17 cellular contexts compared by ENCODE assay signal in the genomic region with DNA sequence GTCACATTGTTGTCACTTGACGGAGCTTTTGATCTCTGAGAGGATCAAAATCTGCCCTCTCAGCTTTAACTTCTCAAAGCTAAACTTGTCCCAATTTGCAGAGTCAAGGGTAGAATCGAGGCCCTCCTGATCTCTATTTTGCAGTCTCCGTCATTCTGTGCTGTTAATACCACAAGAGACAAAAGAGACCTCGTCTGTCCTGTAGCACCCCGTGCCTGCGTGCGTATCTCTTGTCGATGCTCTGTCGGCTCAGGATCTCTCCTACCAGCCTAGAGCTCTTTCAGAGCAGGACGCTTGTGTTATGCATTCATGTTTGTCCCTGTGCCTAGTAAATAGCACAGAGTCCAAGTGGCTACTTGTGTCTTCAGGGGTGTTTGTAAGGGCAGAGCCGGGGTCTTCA. TPM values are rescaled to one million over a fixed set of nuclear protein-coding genes. Genes with fewer than 3 reads are reported as not detected.
DNase-seq lines count a peak whose midpoint lies in the region; ATAC-seq, FAIRE-seq and TF ChIP-seq lines count a peak whose summit lies in the region.
"Had no signal": no experiment of that assay in that cellular context is flagged by ENCODE, and none has a peak within 500 bp of the region (broad histone marks: within the 10 kb centered on the region; RNA-seq: fewer than 3 reads in every experiment).

No MANE protein-coding gene starts in this region.

- peaks cover 4 to 6% of the 10 kb centered on the region in 2 donors for H3K4me1 ChIP-seq in kidney (ENCODE audit: control insufficient read depth in 1 of 2, insufficient read depth in 1 of 2, low read depth in 1 of 2, low read length in 2 of 2)
- peaks cover 11% of the 10 kb centered on the region for H3K4me1 ChIP-seq in Karpas-422 (ENCODE audit: low read length)

- no peak for DNase-seq in activated CD8-positive, alpha-beta memory T cell treated with anti-CD3 and anti-CD28 coated beads, Interleukin-2, amount 10 ng/mL, durations not matched to agents 7 days and 5 days
- no peak for DNase-seq in activated CD8-positive, alpha-beta memory T cell treated with anti-CD3 and anti-CD28 coated beads for 24 hours
- DNase-seq in WTC11 (ENCODE audit: low spot score) = no peak
- DNase-seq in stimulated activated naive B cell treated with anti-CD40 and anti-IgM and Interleukin-4, amounts not matched to agents 10 μg/mL and 1 μg/mL and 100 μg/mL, for 72 hours = no peak
- no peak for DNase-seq in kidney
- no peak for DNase-seq in DMS 273 treated with DMSO at 0.1 percent for 48 hours (lab: John Stamatoyannopoulos, UW)
- DNase-seq in Karpas-422 = no peak
- DNase-seq: NCI-H1436, NCI-H524 had no signal

- no peaks in the 10 kb centered on the region for H3K27me3 Mint-ChIP-seq in activated CD8-positive, alpha-beta memory T cell treated with anti-CD3 and anti-CD28 coated beads, Interleukin-2, amount 10 ng/mL, durations not matched to agents 7 days and 5 days
- H3K27me3 Mint-ChIP-seq in WTC11 (ENCODE audit: low read depth) = no peaks in the 10 kb centered on the region; the same call in 1 of the 2 replicates
- no peaks in the 10 kb centered on the region for H3K27me3 Mint-ChIP-seq in dendritic cell treated with granulocyte-macrophage colony-stimulating factor and Interleukin-4, amounts not matched to agents 40 ng/mL and 50 ng/mL, for 4 days
- no peaks in the 10 kb centered on the region for H3K27me3 Mint-ChIP-seq in stimulated activated naive B cell treated with anti-CD40 and anti-IgM and Interleukin-4, amounts not matched to agents 10 μg/mL and 1 μg/mL and 100 μg/mL, for 72 hours

- H3K9me3 ChIP-seq in kidney (ENCODE audit: control insufficient read depth in 1 of 2, low read length in 2 of 2) (no peaks in the 10 kb centered on the region), Karpas-422 (ENCODE audit: low read length) (no peaks in the 10 kb centered on the region)
- H3K9me3 ChIP-seq: neutrophil had no signal

- TF ChIP-seq CTCF in WTC11 (IDR thresholded peaks at IDR 0.05) = no peak
- TF ChIP-seq CTCF in kidney (IDR thresholded peaks at IDR 0.05; ENCODE audit: borderline replicate concordance, extremely low read depth, insufficient read depth) = no peak

- H3K36me3 ChIP-seq in kidney (ENCODE audit: control insufficient read depth in 1 of 2, insufficient read depth in 2 of 2, low read length in 2 of 2) (no peaks in the 10 kb centered on the region), Karpas-422 (ENCODE audit: insufficient read depth, low read length) (no peaks in the 10 kb centered on the region)
- H3K36me3 ChIP-seq: neutrophil had no signal

- no peak overlapping the region for H2AFZ ChIP-seq in Karpas-422 (ENCODE audit: low read length)

- H3K4me3 ChIP-seq in kidney (ENCODE audit: low read length in 2 of 2) (no peak overlapping the region), Karpas-422 (ENCODE audit: low read length) (no peak overlapping the region)
- H3K4me3 ChIP-seq: K562, lung had no signal

- no peaks in the 10 kb centered on the region for H3K9me2 ChIP-seq in Karpas-422 (replicated peaks; ENCODE audit: insufficient read depth, low read length)

- peak overlapping the region; percentile 97 for H3K4me3 Mint-ChIP-seq in activated CD8-positive, alpha-beta memory T cell treated with anti-CD3 and anti-CD28 coated beads, Interleukin-2, amount 10 ng/mL, durations not matched to agents 7 days and 5 days
- H3K4me3 Mint-ChIP-seq in WTC11 = no peak overlapping the region
- peak overlapping the region; percentile 64 for H3K4me3 Mint-ChIP-seq in dendritic cell treated with granulocyte-macrophage colony-stimulating factor and Interleukin-4, amounts not matched to agents 40 ng/mL and 50 ng/mL, for 4 days
- peak overlapping the region; percentile 65 for H3K4me3 Mint-ChIP-seq in stimulated activated naive B cell treated with anti-CD40 and anti-IgM and Interleukin-4, amounts not matched to agents 10 μg/mL and 1 μg/mL and 100 μg/mL, for 72 hours

- CTCF ChIA-PET in activated CD8-positive, alpha-beta memory T cell treated with anti-CD3 and anti-CD28 coated beads, Interleukin-2, amount 10 ng/mL, durations not matched to agents 7 days and 5 days (lab: Charles Lee) = interaction anchor here (1.1 to 25.9 kb wide), 8 partner anchors 5 to 154 kb away, joined by 3 to 607 read pairs (median 26); a partner anchor contains a TSS
- CTCF ChIA-PET in WTC11 (lab: Charles Lee) = interaction anchor here (0.7 to 2.5 kb wide), 4 partner anchors 9 to 123 kb away, joined by 3 to 9 read pairs (median 4); no protein-coding TSS in a partner anchor

- H3K27ac Mint-ChIP-seq in activated CD8-positive, alpha-beta memory T cell treated with anti-CD3 and anti-CD28 coated beads, Interleukin-2, amount 10 ng/mL, durations not matched to agents 7 days and 5 days = peak overlapping the region; percentile 99
- H3K27ac Mint-ChIP-seq in WTC11 = peak overlapping the region; percentile 69; the same call in 1 of the 2 replicates
- peak overlapping the region; percentile 93 for H3K27ac Mint-ChIP-seq in dendritic cell treated with granulocyte-macrophage colony-stimulating factor and Interleukin-4, amounts not matched to agents 40 ng/mL and 50 ng/mL, for 4 days
- H3K27ac Mint-ChIP-seq in stimulated activated naive B cell treated with anti-CD40 and anti-IgM and Interleukin-4, amounts not matched to agents 10 μg/mL and 1 μg/mL and 100 μg/mL, for 72 hours = peak overlapping the region; percentile 82

- no peaks in the 10 kb centered on the region for H3K9me3 Mint-ChIP-seq in activated CD8-positive, alpha-beta memory T cell treated with anti-CD3 and anti-CD28 coated beads, Interleukin-2, amount 10 ng/mL, durations not matched to agents 7 days and 5 days (ENCODE audit: low read depth)
- H3K9me3 Mint-ChIP-seq in WTC11 = no peaks in the 10 kb centered on the region
- H3K9me3 Mint-ChIP-seq in dendritic cell treated with granulocyte-macrophage colony-stimulating factor and Interleukin-4, amounts not matched to agents 40 ng/mL and 50 ng/mL, for 4 days = no peaks in the 10 kb centered on the region
- no peaks in the 10 kb centered on the region for H3K9me3 Mint-ChIP-seq in stimulated activated naive B cell treated with anti-CD40 and anti-IgM and Interleukin-4, amounts not matched to agents 10 μg/mL and 1 μg/mL and 100 μg/mL, for 72 hours

- H3K4me1 Mint-ChIP-seq in activated CD8-positive, alpha-beta memory T cell treated with anti-CD3 and anti-CD28 coated beads, Interleukin-2, amount 10 ng/mL, durations not matched to agents 7 days and 5 days = peaks cover 56% of the 10 kb centered on the region
- peaks cover 18% of the 10 kb centered on the region for H3K4me1 Mint-ChIP-seq in WTC11
- H3K4me1 Mint-ChIP-seq in dendritic cell treated with granulocyte-macrophage colony-stimulating factor and Interleukin-4, amounts not matched to agents 40 ng/mL and 50 ng/mL, for 4 days (ENCODE audit: low read depth) = peaks cover 84% of the 10 kb centered on the region
- peaks cover 67 to 82% of the 10 kb centered on the region in 2 donors for H3K4me1 Mint-ChIP-seq in stimulated activated naive B cell treated with anti-CD40 and anti-IgM and Interleukin-4, amounts not matched to agents 10 μg/mL and 1 μg/mL and 100 μg/mL, for 72 hours

- H3K36me3 Mint-ChIP-seq in activated CD8-positive, alpha-beta memory T cell treated with anti-CD3 and anti-CD28 coated beads, Interleukin-2, amount 10 ng/mL, durations not matched to agents 7 days and 5 days = peaks cover 85% of the 10 kb centered on the region
- H3K36me3 Mint-ChIP-seq in WTC11 = no peaks in the 10 kb centered on the region
- H3K36me3 Mint-ChIP-seq in dendritic cell treated with granulocyte-macrophage colony-stimulating factor and Interleukin-4, amounts not matched to agents 40 ng/mL and 50 ng/mL, for 4 days (ENCODE audit: low read depth) = peaks cover 62% of the 10 kb centered on the region
- peaks cover 19 to 52% of the 10 kb centered on the region in 2 donors for H3K36me3 Mint-ChIP-seq in stimulated activated naive B cell treated with anti-CD40 and anti-IgM and Interleukin-4, amounts not matched to agents 10 μg/mL and 1 μg/mL and 100 μg/mL, for 72 hours

- no peak overlapping the region for H3K9ac ChIP-seq in kidney (ENCODE audit: low read length in 2 of 2)
- H3K9ac ChIP-seq in Karpas-422 (ENCODE audit: low read length) = no peak overlapping the region

- FAIRE-seq in kidney (lab: Jason Lieb, UNC) = no peak
- FAIRE-seq: astrocyte, H54, K562 had no signal

- no peak for ATAC-seq in activated CD8-positive, alpha-beta memory T cell treated with anti-CD3 and anti-CD28 coated beads, Interleukin-2, amount 10 ng/mL, durations not matched to agents 7 days and 5 days
- ATAC-seq in WTC11 = no peak
- ATAC-seq in stimulated activated naive B cell treated with anti-CD40 and anti-IgM and Interleukin-4, amounts not matched to agents 10 μg/mL and 1 μg/mL and 100 μg/mL, for 72 hours (replicated peaks) = no peak
- ATAC-seq: K562, Panc1, sciatic nerve had no signal

- intact Hi-C loops in dendritic cell treated with granulocyte-macrophage colony-stimulating factor and Interleukin-4, amounts not matched to agents 40 ng/mL and 50 ng/mL, for 4 days (cut with micrococcal nuclease) = loop anchor here (10.0 kb wide), 1 partner anchor 304 kb away; a partner anchor contains a TSS
- intact Hi-C loops in kidney (cut with DNase I) = no loop called here

- H3K79me2 ChIP-seq in Karpas-422 (ENCODE audit: low read length) = no peaks in the 10 kb centered on the region

- H3K27me3 ChIP-seq in Karpas-422 (ENCODE audit: low read length) = no peaks in the 10 kb centered on the region; the same call in 1 of the 2 replicates
- H3K27me3 ChIP-seq: neutrophil had no signal

- POLR2A ChIA-PET in WTC11 (lab: Charles Lee) = no interaction called here

- no peaks in the 10 kb centered on the region for H4K20me1 ChIP-seq in Karpas-422 (ENCODE audit: insufficient read depth, low read depth, low read length)

- no peak overlapping the region for H3K4me2 ChIP-seq in Karpas-422 (ENCODE audit: low read depth, low read length, poor library complexity, severe bottlenecking)

- H3K27ac ChIP-seq in kidney (ENCODE audit: low read depth in 2 of 2, low read length in 2 of 2) = no peak overlapping the region
- H3K27ac ChIP-seq in Karpas-422 (ENCODE audit: low read length) = no peak overlapping the region
- H3K27ac ChIP-seq: neutrophil had no signal

TF ChIP-seq in WTC11, 78 proteins besides CTCF, POLR2A, EP300 and RAD21 (continues in another document):
- no peak for TF ChIP-seq ZNF138 (CRISPR knock-in tag; conservative IDR thresholded peaks at IDR 0.05)

RNA-seq across cellular contexts. Expression of a gene that starts 5.1 kb away (rescaled TPM):
- 100 to 1,000 TPM; 774 to 910 TPM for total RNA-seq in activated CD8-positive, alpha-beta memory T cell treated with anti-CD3 and anti-CD28 coated beads, Interleukin-2, amount 10 ng/mL, durations not matched to agents 7 days and 5 days
- 60.8 to 62.3 TPM (median 61.5 TPM) in 3 replicates for total RNA-seq in WTC11 (2021)
- 84.1 TPM for total RNA-seq in kidney
- 54.8 TPM for polyA plus RNA-seq in kidney (ENCODE audit: insufficient read depth, low read depth, low replicate concordance)
- total RNA-seq in Karpas-422 (2014; rRNA removed; shearing (Covaris generic); ENCODE audit: low replicate concordance) = 3.0 and 3.5 TPM in 2 replicates

Comparison
In these comparisons a context has a peak if more than half of its experiments do, and no peak if none do; other contexts are left out.
1. RNA of a gene that starts 5.1 kb away (total RNA-seq): 774 to 910 TPM in activated CD8-positive, alpha-beta memory T cell treated with anti-CD3 and anti-CD28 coated beads, Interleukin-2, amount 10 ng/mL, durations not matched to agents 7 days and 5 days, 84.1 TPM in kidney (single experiment) and 60.8 to 62.3 TPM in WTC11; 3.0 to 3.5 TPM in Karpas-422; every median in the first group is over 10 times any median in the second.
2. Peak in every context shown above with its lines, with median percentiles within 50 percentile points of each other: H3K27ac Mint-ChIP-seq.